ENCODE assay signal across 25 cellular contexts in the genomic region with DNA sequence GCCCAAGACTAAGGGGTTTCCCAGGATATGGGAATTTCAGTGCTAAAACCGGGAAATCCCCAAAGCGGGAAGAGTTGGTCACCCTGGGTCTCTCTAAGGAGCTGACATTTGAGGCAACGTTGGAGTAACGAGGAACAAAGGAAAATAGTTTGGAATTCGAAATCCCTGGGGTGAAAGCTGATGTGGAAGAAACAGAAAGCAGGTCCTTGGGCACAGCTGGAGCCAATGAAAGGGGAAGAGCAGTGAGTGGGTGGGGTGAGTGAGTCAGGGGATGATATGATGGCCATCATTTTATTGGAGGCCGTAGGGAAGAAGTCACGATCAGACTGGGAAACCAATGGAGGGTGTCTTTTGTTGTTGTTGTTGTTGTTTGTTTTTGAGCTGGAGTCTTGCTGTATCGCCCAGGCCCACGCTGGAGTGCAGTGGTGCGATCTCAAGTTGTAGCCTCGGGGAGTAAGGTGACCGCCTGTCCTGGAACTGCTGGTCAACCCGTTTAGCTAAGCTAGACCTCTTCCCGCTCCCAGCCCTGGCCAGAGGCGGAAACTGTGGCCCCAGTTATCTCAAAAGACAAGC. TPM values are rescaled to one million over a fixed set of nuclear protein-coding genes. Genes with fewer than 3 reads are reported as not detected.
"Had no signal": no experiment of that assay in that cellular context is flagged by ENCODE, and none has a peak within 500 bp of the region (broad histone marks: within the 10 kb centered on the region; RNA-seq: fewer than 3 reads in every experiment).

No MANE protein-coding gene starts in this region.

- H3K4me1 ChIP-seq: prostate gland had no signal

- H3K27me3 ChIP-seq: ascending aorta, colonic mucosa, left lung, right atrium auricular region had no signal

- H3K36me3 ChIP-seq: ascending aorta, colonic mucosa, gastrocnemius medialis, left lung, prostate gland, right atrium auricular region, thoracic aorta had no signal

- ATAC-seq: activated T-cell treated with anti-CD3 and anti-CD28 coated beads, Interleukin-2, amount 50 U/mL, for 4 hours; gastrocnemius medialis; left lung had no signal

- H3K27ac ChIP-seq: ascending aorta, colonic mucosa, gastrocnemius medialis, left lung, prostate gland, right atrium auricular region, skin epidermis, thoracic aorta had no signal

- H3K9me3 ChIP-seq: ascending aorta, colonic mucosa, gastrocnemius medialis, prostate gland, thoracic aorta had no signal

- H3K4me3 Mint-ChIP-seq: activated T-cell treated with anti-CD3 and anti-CD28 coated beads, Interleukin-2, amount 50 U/mL, for 4 hours; central memory CD8-positive, alpha-beta T cell had no signal

- H3K9me3 Mint-ChIP-seq: central memory CD8-positive, alpha-beta T cell had no signal

- H3K36me3 Mint-ChIP-seq: naive B cell had no signal

- H3K4me3 ChIP-seq: ascending aorta, colonic mucosa, gastrocnemius medialis, left lung, prostate gland, right atrium auricular region, skin epidermis, thoracic aorta had no signal

- FAIRE-seq: endometrium had no signal

- DNase-seq: activated CD4-positive, alpha-beta T cell treated with anti-CD3 and anti-CD28 coated beads, Interleukin-2, amount 50 U/mL, for 1 hour; activated CD4-positive, CD25-positive, alpha-beta regulatory T cell treated with anti-CD3 and anti-CD28 coated beads, Interleukin-2, amount 50 U/mL, for 72 hours; activated CD8-positive, alpha-beta memory T cell treated with anti-CD3 and anti-CD28 coated beads, Interleukin-2, amount 50 U/mL, for 4 hours; activated effector memory CD4-positive, alpha-beta T cell treated with Interleukin-2 at 50 U/mL for 16 hours; activated naive CD4-positive, alpha-beta T cell treated with anti-CD3 and anti-CD28 coated beads, Interleukin-2, amount 50 U/mL, for 16 hours; activated T-cell treated with anti-CD3 and anti-CD28 coated beads, Interleukin-2, amount 50 U/mL, for 4 hours; colonic mucosa; erythroblast; gastrocnemius medialis; head of caudate nucleus; left lung; mammary epithelial cell; naive B cell had no signal

RNA-seq across cellular contexts. Expression of a gene that starts 21.8 kb away (rescaled TPM):
- total RNA-seq: activated T-cell treated with anti-CD3 and anti-CD28 coated beads, Interleukin-2, amount 50 U/mL, for 4 hours; ascending aorta; colonic mucosa; gastrocnemius medialis; kidney epithelial cell; left lung; mammary epithelial cell; neural crest cell; osteocyte; right atrium auricular region; T-helper 2 cell treated with Interferon-gamma antibody and Interleukin-4, amounts not matched to agents 100 ng/mL and 5 ng/mL, for 36 hours; urinary bladder had no signal
- polyA plus RNA-seq: mammary epithelial cell, urinary bladder had no signal
